Comparison of ENCODE assay signal across 25 cellular contexts in the genomic region with DNA sequence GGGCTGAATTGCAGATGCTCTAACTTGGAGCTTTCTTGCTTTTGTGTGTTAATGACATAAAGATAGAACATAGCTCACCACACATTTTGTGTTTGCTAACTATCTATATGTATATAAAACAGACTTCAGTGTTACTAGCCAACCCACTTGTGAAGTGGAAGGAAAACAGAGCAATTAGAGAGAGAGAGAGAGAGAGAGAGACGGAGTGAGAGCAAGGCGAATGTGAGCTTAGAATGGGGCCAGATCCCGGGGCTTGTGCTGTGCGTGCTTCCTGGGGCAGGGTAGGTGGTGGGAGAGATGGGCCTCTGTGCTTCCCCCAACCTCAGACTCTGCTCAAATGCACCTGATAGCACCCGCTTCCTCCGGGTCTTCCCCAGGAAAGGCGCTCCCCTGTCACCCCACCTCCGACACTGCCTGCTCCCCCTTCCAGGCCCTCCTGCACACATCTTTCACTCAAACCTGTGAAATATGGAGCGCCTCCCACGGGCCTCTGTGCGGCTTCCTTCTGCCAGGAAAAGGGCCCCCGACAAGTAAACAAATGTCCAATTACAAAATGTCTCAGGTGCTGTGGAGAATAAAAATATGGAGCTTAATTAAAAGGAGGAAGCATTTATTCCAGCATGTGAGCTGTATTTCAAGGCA.
"Had no signal": no experiment of that assay in that cellular context is flagged by ENCODE, and none has a peak within 500 bp of the region (broad histone marks: within the 10 kb centered on the region; RNA-seq: fewer than 3 reads in every experiment).

No MANE protein-coding gene starts in this region.

- H3K4me3 Mint-ChIP-seq: activated CD4-positive, alpha-beta memory T cell treated with anti-CD3 and anti-CD28 coated beads, Interleukin-2, amount 10 ng/mL, durations not matched to agents 7 days and 5 days; activated CD4-positive, alpha-beta T cell treated with anti-CD3 and anti-CD28 coated beads, Interleukin-2, amount 10 ng/mL, durations not matched to agents 24 days and 14 days; activated naive CD8-positive, alpha-beta T cell; immature natural killer cell; natural killer cell; T-helper 2 cell treated with Interferon-gamma antibody and Interleukin-4, amounts not matched to agents 5 μg/mL and 100 μg/mL, for 36 hours had no signal

- H3K36me3 ChIP-seq: cardiac muscle cell, left ventricle myocardium inferior, neutrophil, ovary had no signal

- H3K4me1 Mint-ChIP-seq: immature natural killer cell, natural killer cell had no signal

- H3K27me3 Mint-ChIP-seq: activated naive CD8-positive, alpha-beta T cell had no signal

- H3K27me3 ChIP-seq: cardiac muscle cell, foreskin keratinocyte, hepatocyte, ovary had no signal

- H3K4me1 ChIP-seq: foreskin keratinocyte, left ventricle myocardium inferior had no signal

- H3K27ac Mint-ChIP-seq: activated CD4-positive, alpha-beta memory T cell treated with anti-CD3 and anti-CD28 coated beads, Interleukin-2, amount 10 ng/mL, durations not matched to agents 7 days and 5 days; activated CD4-positive, alpha-beta T cell treated with anti-CD3 and anti-CD28 coated beads, Interleukin-2, amount 10 ng/mL, durations not matched to agents 24 days and 14 days; activated naive CD8-positive, alpha-beta T cell; immature natural killer cell; natural killer cell; T-helper 2 cell treated with Interferon-gamma antibody and Interleukin-4, amounts not matched to agents 5 μg/mL and 100 μg/mL, for 36 hours had no signal

- H3K9me3 Mint-ChIP-seq: activated CD4-positive, alpha-beta memory T cell treated with anti-CD3 and anti-CD28 coated beads, Interleukin-2, amount 10 ng/mL, durations not matched to agents 7 days and 5 days; activated CD4-positive, alpha-beta T cell treated with anti-CD3 and anti-CD28 coated beads, Interleukin-2, amount 10 ng/mL, durations not matched to agents 24 days and 14 days; immature natural killer cell; natural killer cell; T-helper 2 cell treated with Interferon-gamma antibody and Interleukin-4, amounts not matched to agents 5 μg/mL and 100 μg/mL, for 36 hours had no signal

- H3K36me3 Mint-ChIP-seq: immature natural killer cell, natural killer cell had no signal

- DNase-seq: activated CD4-positive, alpha-beta memory T cell treated with anti-CD3 and anti-CD28 coated beads, Interleukin-2, amount 10 ng/mL, durations not matched to agents 7 days and 5 days; activated CD4-positive, alpha-beta T cell treated with anti-CD3 and anti-CD28 coated beads, Interleukin-2, amount 10 ng/mL, durations not matched to agents 24 days and 14 days; activated gamma-delta T cell treated with Interleukin-2 at 50 U/mL for 16 hours; activated T-cell treated with anti-CD3 and anti-CD28 coated beads for 4 hours; amniotic stem cell; dermis blood vessel endothelial cell; effector CD8-positive, alpha-beta T cell; foreskin keratinocyte; immature natural killer cell; kidney glomerular epithelial cell; left ventricle myocardium inferior; midbrain; natural killer cell; ovary; right cardiac atrium; stimulated activated CD4-positive, alpha-beta T cell treated with anti-CD3 and anti-CD28 coated beads, Interleukin-12 subunit alpha, Interleukin-12 subunit beta, amount 100 ng/mL, for 4 hours; stimulated activated CD4-positive, alpha-beta T cell treated with anti-CD3 and anti-CD28 coated beads, Interleukin-4, amount 100 ng/mL, for 4 hours; stimulated activated naive CD8-positive, alpha-beta T cell treated with anti-CD3 and anti-CD28 coated beads, Interleukin-15, Interleukin-2, amounts not matched to agents 100 U/mL and 50 U/mL, for 24 hours had no signal

- H3K4me3 ChIP-seq: cardiac muscle cell, hepatocyte, left ventricle myocardium inferior, ovary had no signal

- H3K9me3 ChIP-seq: left ventricle myocardium inferior, neutrophil, ovary had no signal

- ATAC-seq: activated CD4-positive, CD25-positive, alpha-beta regulatory T cell treated with anti-CD3 and anti-CD28 coated beads, Interleukin-2, amount 50 U/mL, for 24 hours; foreskin keratinocyte; natural killer cell; right cardiac atrium; stimulated activated naive CD8-positive, alpha-beta T cell treated with anti-CD3 and anti-CD28 coated beads, Interleukin-15, Interleukin-2, amounts not matched to agents 100 U/mL and 50 U/mL, for 24 hours had no signal

- H3K27ac ChIP-seq: cardiac muscle cell, foreskin keratinocyte, hepatocyte, left ventricle myocardium inferior, neutrophil, ovary, VCaP had no signal
